ENCODE assay signal across 15 cellular contexts in genomic region chr10:66564341-66564740, GRCh38.
"Had no signal": no experiment of that assay in that cellular context is flagged by ENCODE, and none has a peak within 500 bp of the region (broad histone marks: within the 10 kb centered on the region; RNA-seq: fewer than 3 reads in every experiment).

No MANE protein-coding gene starts in this region.

- H3K27me3 ChIP-seq: adrenal gland, cardiac muscle cell, gastrocnemius medialis, right lobe of liver, spleen, upper lobe of right lung had no signal

- H3K36me3 ChIP-seq: adrenal gland, cardiac muscle cell, gastrocnemius medialis, right lobe of liver, spleen, upper lobe of right lung had no signal

- H3K4me3 ChIP-seq: adrenal gland, cardiac muscle cell, gastrocnemius medialis, right lobe of liver, spleen, upper lobe of right lung had no signal

- DNase-seq: activated gamma-delta T cell; activated T-cell treated with anti-CD3 and anti-CD28 coated beads, Interleukin-2, amount 50 U/mL, for 72 hours; adrenal gland; dermis blood vessel endothelial cell; effector memory CD4-positive, alpha-beta T cell; gastrocnemius medialis; head of caudate nucleus; mesendoderm; naive thymus-derived CD8-positive, alpha-beta T cell; right lobe of liver; spleen; stimulated activated CD4-positive, alpha-beta T cell treated with anti-CD3 and anti-CD28 coated beads, Interleukin-4, amount 100 ng/mL, for 4 hours; stimulated activated naive B cell treated with anti-CD40 and anti-IgM and Interleukin-4, amounts not matched to agents 10 μg/mL and 1 μg/mL and 100 μg/mL, for 72 hours; upper lobe of right lung had no signal
